ENCODE assay signal across 19 cellular contexts in the genomic region with DNA sequence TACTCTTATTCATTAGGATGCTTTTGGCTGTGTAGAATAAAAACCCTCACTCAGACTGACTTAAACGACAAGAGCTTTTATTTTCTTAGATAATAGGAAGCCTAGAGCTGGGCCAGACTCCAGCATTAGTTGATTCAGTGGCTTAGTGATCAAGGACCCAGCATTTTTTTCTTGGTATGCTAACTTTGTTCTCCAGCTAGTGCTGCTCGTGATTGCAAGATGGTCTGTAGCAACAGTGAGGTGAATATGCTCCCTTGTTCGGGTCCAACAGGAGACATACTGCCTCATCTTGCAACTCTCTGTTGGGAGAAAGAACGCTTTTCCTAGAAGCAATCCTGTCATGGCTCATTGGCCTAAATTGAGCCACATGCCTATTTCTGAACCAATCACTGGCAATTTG. TPM values are rescaled to one million over a fixed set of nuclear protein-coding genes. Genes with fewer than 3 reads are reported as not detected.
DNase-seq lines count a peak whose midpoint lies in the region; ATAC-seq and TF ChIP-seq lines count a peak whose summit lies in the region.
"Had no signal": no experiment of that assay in that cellular context is flagged by ENCODE, and none has a peak within 500 bp of the region (broad histone marks: within the 10 kb centered on the region; RNA-seq: fewer than 3 reads in every experiment).

No MANE protein-coding gene starts in this region.

- no peaks in the 10 kb centered on the region for H3K36me3 ChIP-seq in adipocyte (ENCODE audit: control insufficient read depth, insufficient read depth, low read length, severe bottlenecking)

- H3K9ac ChIP-seq in adipocyte (ENCODE audit: low read length), result no peak overlapping the region

- H3K9me3 ChIP-seq in adipocyte (ENCODE audit: control insufficient read depth, low read length), result no peaks in the 10 kb centered on the region

- H3K4me1 Mint-ChIP-seq in progenitor cell of endocrine pancreas (ENCODE audit: low read depth), result no peaks in the 10 kb centered on the region

- H3K27me3 ChIP-seq in adipocyte (replicated peaks; ENCODE audit: control insufficient read depth, insufficient read depth, low read length), result no peaks in the 10 kb centered on the region

- no peaks in the 10 kb centered on the region for H3K36me3 Mint-ChIP-seq in progenitor cell of endocrine pancreas (ENCODE audit: insufficient read depth)
- H3K36me3 Mint-ChIP-seq: CD14-positive monocyte had no signal

- DNase-seq in adipocyte (ENCODE audit: low read depth) (peak; percentile 54), choroid plexus epithelial cell (ENCODE audit: low read depth) (peak; percentile 28), islet precursor cell (peak; percentile 17), progenitor cell of endocrine pancreas (ENCODE audit: low spot score, unreplicated experiment) (no peak), iPS-NIHi7 (ENCODE audit: extremely low spot score) (no peak)
- DNase-seq: ACHN, DMS79 treated with DMSO at 0.1 percent for 48 hours, HCEC 1CT, NCI-H1105 treated with DMSO at 0.1 percent for 48 hours, NCI-H1694, NCI-H2107, NCI-H510A, NCI-H774, OCI-M1, Right ventricle myocardium superior had no signal

- H3K9me3 Mint-ChIP-seq in progenitor cell of endocrine pancreas (ENCODE audit: low read depth), result no peaks in the 10 kb centered on the region

- H3K4me3 ChIP-seq in adipocyte (ENCODE audit: low read length), result no peak overlapping the region
- H3K4me3 ChIP-seq in choroid plexus epithelial cell (ENCODE audit: low read depth, low read length), result no peak overlapping the region
- H3K4me3 ChIP-seq: K562 had no signal

- no peak overlapping the region for H3K4me3 Mint-ChIP-seq in progenitor cell of endocrine pancreas (ENCODE audit: low read depth)
- H3K4me3 Mint-ChIP-seq: CD14-positive monocyte had no signal

- ATAC-seq in HG02973 (IDR thresholded peaks at IDR 0.05; ENCODE audit: unreplicated experiment) (no peak), GM21515 (IDR thresholded peaks at IDR 0.05; ENCODE audit: unreplicated experiment) (no peak)
- ATAC-seq: K562 had no signal

- no peak for TF ChIP-seq CTCF in choroid plexus epithelial cell (conservative IDR thresholded peaks at IDR 0.05; ENCODE audit: low read depth, low read length)
- no peak for TF ChIP-seq CTCF in progenitor cell of endocrine pancreas (IDR thresholded peaks at IDR 0.05; ENCODE audit: unreplicated experiment)

- no peak overlapping the region for H3K27ac Mint-ChIP-seq in progenitor cell of endocrine pancreas
- H3K27ac Mint-ChIP-seq: CD14-positive monocyte had no signal

- H3K4me1 ChIP-seq in adipocyte (ENCODE audit: control insufficient read depth, insufficient read depth, low read length), result peaks cover 11% of the 10 kb centered on the region

- peaks cover 9% of the 10 kb centered on the region for H3K27me3 Mint-ChIP-seq in progenitor cell of endocrine pancreas

RNA-seq across cellular contexts. Expression of a gene that starts 33.5 kb away (rescaled TPM):
- total RNA-seq in progenitor cell of endocrine pancreas, result not detected in 2 replicates
- total RNA-seq: K562 had no signal

Comparison
In these comparisons a context has a peak if more than half of its experiments do, and no peak if none do; other contexts are left out.
1. DNase-seq: peak in adipocyte (single experiment), choroid plexus epithelial cell (single experiment) and islet precursor cell (single experiment); none in progenitor cell of endocrine pancreas (single experiment) and iPS-NIHi7 (single experiment).